Comparison of ENCODE assay signal across 8 cellular contexts in the genomic region with DNA sequence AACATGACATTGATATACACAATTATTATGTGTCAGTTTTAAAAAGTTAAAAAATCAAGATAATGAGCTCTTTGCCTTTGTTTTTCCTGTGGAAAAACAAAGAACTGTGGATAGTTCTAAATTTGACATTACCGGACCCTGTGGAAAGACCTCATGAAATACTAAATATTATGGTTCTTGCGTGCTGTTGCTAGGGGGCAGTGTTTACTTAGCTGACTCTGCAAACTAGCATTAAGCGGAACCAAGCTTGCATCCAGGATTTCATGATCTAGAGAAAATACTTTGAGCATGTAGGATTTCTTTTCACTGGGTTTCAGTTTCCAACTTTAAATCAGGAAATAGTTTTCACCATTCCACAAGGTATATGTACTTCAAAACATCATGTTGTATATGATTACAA. TPM values are rescaled to one million over a fixed set of nuclear protein-coding genes. Genes with fewer than 3 reads are reported as not detected.
DNase-seq lines count a peak whose midpoint lies in the region; ATAC-seq and TF ChIP-seq lines count a peak whose summit lies in the region.

No MANE protein-coding gene starts in this region.

- peak overlapping the region; percentile 41; the same call in 1 of the 2 replicates for H3K27ac ChIP-seq in ACC112 (ENCODE audit: low read depth, low read length)
- H3K27ac ChIP-seq in fibroblast of lung (ENCODE audit: insufficient read depth, low read length): no peak overlapping the region
- peak overlapping the region; percentile 13 for H3K27ac ChIP-seq in neutrophil

- ATAC-seq in GM18867 (IDR thresholded peaks at IDR 0.05; ENCODE audit: unreplicated experiment) (peak; percentile 74), GM19463 (IDR thresholded peaks at IDR 0.05; ENCODE audit: unreplicated experiment) (no peak)

- no peaks in the 10 kb centered on the region for H4K20me1 ChIP-seq in fibroblast of lung (ENCODE audit: control insufficient read depth, extremely low read depth, insufficient read depth, low read length)

- no peak overlapping the region for H3K9ac ChIP-seq in fibroblast of lung (ENCODE audit: insufficient read depth, low read length)

- TF ChIP-seq CTCF in fibroblast of lung (conservative IDR thresholded peaks at IDR 0.05 in 1 of 2, IDR thresholded peaks at IDR 0.05 in 1 of 2; ENCODE audit: low read depth in 1 of 2, low read length in 2 of 2): peak; percentile 44 to 52
- TF ChIP-seq CTCF in neutrophil (IDR thresholded peaks at IDR 0.05): peak; percentile 42

- H3K4me3 ChIP-seq in ACC112 (ENCODE audit: low read depth, low read length): no peak overlapping the region
- H3K4me3 ChIP-seq in fibroblast of lung (replicated peaks in 1 of 4; ENCODE audit: control extremely low read depth in 1 of 4, insufficient read depth in 1 of 4, low read depth in 3 of 4, low read length in 4 of 4): no peak overlapping the region
- H3K4me3 ChIP-seq in neutrophil (ENCODE audit: low read depth in 1 of 2, low read length in 1 of 2): no peak overlapping the region

- H3K4me1 ChIP-seq in ACC112 (ENCODE audit: control insufficient read depth, insufficient read depth, low read length, unreplicated experiment): peaks cover 6% of the 10 kb centered on the region
- no peaks in the 10 kb centered on the region for H3K4me1 ChIP-seq in fibroblast of lung (ENCODE audit: control insufficient read depth, extremely low read depth, insufficient read depth, low read length)
- no peaks in the 10 kb centered on the region for H3K4me1 ChIP-seq in neutrophil (ENCODE audit: control insufficient read depth in 1 of 2, insufficient read depth in 1 of 2, low read depth in 1 of 2, low read length in 1 of 2)

- H3K79me2 ChIP-seq in ACC112 (ENCODE audit: control insufficient read depth, insufficient read depth, low read length, unreplicated experiment) (no peaks in the 10 kb centered on the region), fibroblast of lung (ENCODE audit: control insufficient read depth, insufficient read depth, low read length) (no peaks in the 10 kb centered on the region)

- H3K9me3 ChIP-seq in fibroblast of lung (ENCODE audit: control insufficient read depth, insufficient read depth, low read depth, low read length): no peaks in the 10 kb centered on the region
- no peaks in the 10 kb centered on the region for H3K9me3 ChIP-seq in neutrophil

- no peak overlapping the region for H3K4me2 ChIP-seq in fibroblast of lung (ENCODE audit: extremely low read depth, insufficient read depth, low read length)

- H3K27me3 ChIP-seq in ACC112 (ENCODE audit: insufficient read depth, low read length) (no peaks in the 10 kb centered on the region), fibroblast of lung (ENCODE audit: control insufficient read depth, insufficient read depth, low read length) (no peaks in the 10 kb centered on the region), neutrophil (no peaks in the 10 kb centered on the region)

- in situ Hi-C loops in SK-MEL-5 (cut with HindIII; ENCODE audit: low pct_unique_long_range_greater_than_20kb, low sequenced_read_pairs): loop anchor here (25.0 kb wide), 1 partner anchor 447 kb away; no protein-coding TSS in a partner anchor

- H2AFZ ChIP-seq in ACC112 (ENCODE audit: low read length, unreplicated experiment) (no peak overlapping the region), fibroblast of lung (ENCODE audit: low read length) (no peak overlapping the region)

- DNase-seq in NAMALWA (ENCODE audit: low spot score) (peak; percentile 60), SK-MEL-5 (ENCODE audit: low read depth, low spot score) (peak; percentile 73), fibroblast of lung (ENCODE audit: low read depth in 2 of 2) (peak; percentile 73 to 84), OCI-M2 (lab: John Stamatoyannopoulos, UW; ENCODE audit: unreplicated experiment) (no peak)

- no peaks in the 10 kb centered on the region for H3K36me3 ChIP-seq in ACC112 (ENCODE audit: insufficient read depth, low read length)
- H3K36me3 ChIP-seq in fibroblast of lung (ENCODE audit: control insufficient read depth, insufficient read depth, low read length): no peaks in the 10 kb centered on the region
- no peaks in the 10 kb centered on the region for H3K36me3 ChIP-seq in neutrophil

RNA-seq across cellular contexts. Expression of gene CLCN4, which starts 33.6 kb away (rescaled TPM):
- total RNA-seq in SK-MEL-5 (2014; rRNA removed; shearing (Covaris generic)): 1.8 and 4.1 TPM in 2 replicates
- polyA plus RNA-seq in SK-MEL-5 (2015; cell fraction: cytosol; rRNA removed): 2.1 and 2.7 TPM in 2 replicates
- polyA plus RNA-seq in SK-MEL-5 (2015; cell fraction: nucleus; rRNA removed): 0.26 and 0.74 TPM in 2 replicates
- total RNA-seq in fibroblast of lung: 2.1 and 4.0 TPM in 2 replicates
- 0.70 and 2.2 TPM in 2 replicates for polyA plus RNA-seq in fibroblast of lung
- 0.62 and 1.6 TPM in 2 replicates for polyA plus RNA-seq in fibroblast of lung (2012)
- polyA minus RNA-seq in fibroblast of lung (ENCODE audit: low replicate concordance): 2.0 and 5.9 TPM in 2 replicates
